8 cellular contexts compared by ENCODE assay signal in genomic region chr15:40743921-40744809, GRCh38. TPM values are rescaled to one million over a fixed set of nuclear protein-coding genes. Genes with fewer than 3 reads are reported as not detected.
DNase-seq lines count a peak whose midpoint lies in the region; ATAC-seq, FAIRE-seq and TF ChIP-seq lines count a peak whose summit lies in the region.

No MANE protein-coding gene starts in this region.

- no peak for TF ChIP-seq EP300 in A549 (IDR thresholded peaks at IDR 0.05)

- 71% methylated on average over 11 of the region's 12 CpGs for WGBS in A549 (ENCODE audit: missing lambda C conversion rate)

- H3K9me3 ChIP-seq in A549 = no peaks in the 10 kb centered on the region

- DNase-seq in A549 (ENCODE audit: low read depth in 1 of 2, low spot score in 1 of 2) (peak in 1 of 2 experiments; percentile 56), HS-5 (ENCODE audit: low read depth) (peak; percentile 68), left ventricle myocardium superior (peak; percentile 58), dedifferentiated amniotic fluid mesenchymal stem cell (ENCODE audit: extremely low spot score) (no peak), hypothalamus (lab: John Stamatoyannopoulos, UW) (no peak)
- peak; percentile 62 for DNase-seq in activated CD8-positive, alpha-beta memory T cell treated with anti-CD3 and anti-CD28 coated beads, Interleukin-2, amount 50 U/mL, for 4 hours
- peak; percentile 49 for DNase-seq in stimulated activated CD8-positive, alpha-beta memory T cell treated with anti-CD3 and anti-CD28 coated beads, Interleukin-7, amount 100 ng/mL, for 24 hours (ENCODE audit: low read depth)

- no peak overlapping the region for H3K4me3 ChIP-seq in A549

- ATAC-seq in A549 (peak; percentile 58 to 75), left ventricle myocardium superior (peak; percentile 79), GM21526 (IDR thresholded peaks at IDR 0.05; ENCODE audit: low FRiP score, unreplicated experiment) (no peak)

- intact Hi-C loops in left ventricle myocardium superior (cut with micrococcal nuclease) = no loop called here

- no peak for TF ChIP-seq RAD21 in A549 (conservative IDR thresholded peaks at IDR 0.05 in 1 of 2, IDR thresholded peaks at IDR 0.05 in 1 of 2)

- POLR2A ChIA-PET in A549 (lab: Yijun Ruan, JAX) = interaction anchor here (1.0 kb wide), 1 partner anchor 150 kb away, joined by 4 read pairs; the partner anchor contains the start of gene VPS18

- H3K4me1 ChIP-seq in A549 = peaks cover 14% of the 10 kb centered on the region

- peak overlapping the region; percentile 43; the same call in 1 of the 3 replicates for H3K4me2 ChIP-seq in A549

- TF ChIP-seq CTCF in A549 (IDR thresholded peaks at IDR 0.05) = no peak

- peak overlapping the region in 1 of 2 experiments; percentile 8; a peak in 2 of 6 replicates for H3K27ac ChIP-seq in A549

- TF ChIP-seq POLR2A in A549 (IDR thresholded peaks at IDR 0.05; ENCODE audit: low read length) = no peak

- no peak for FAIRE-seq in A549 (lab: Jason Lieb, UNC)

- CTCF ChIA-PET in A549 (lab: Yijun Ruan, JAX) = interaction anchor here (0.6 to 2.9 kb wide), 11 partner anchors 8 to 183 kb away, joined by 3 to 15 read pairs (median 4); partner anchors contain the start of gene RHOV

TF ChIP-seq in A549, 52 proteins besides CTCF, POLR2A, EP300 and RAD21 (continues in another document):
- TF ChIP-seq TP53 (CRISPR knock-in tag; IDR thresholded peaks at IDR 0.05) (no peak), NR3C1 (IDR thresholded peaks at IDR 0.05) (no peak), MAZ (IDR thresholded peaks at IDR 0.05; ENCODE audit: borderline replicate concordance, low read depth, low read length) (no peak), RARB (CRISPR knock-in tag; IDR thresholded peaks at IDR 0.05) (no peak), MAX (IDR thresholded peaks at IDR 0.05) (0 out of 2 replicates have a peak, but pooled peaks have one; percentile 31), NFE2L2 (conservative IDR thresholded peaks at IDR 0.05; ENCODE audit: low read length) (no peak), CBX8 (IDR thresholded peaks at IDR 0.05) (no peak), ZSCAN20 (CRISPR knock-in tag; IDR thresholded peaks at IDR 0.05) (no peak), CHD4 (IDR thresholded peaks at IDR 0.05; ENCODE audit: borderline replicate concordance) (no peak), HES2 (IDR thresholded peaks at IDR 0.05) (no peak), SMC3 (IDR thresholded peaks at IDR 0.05) (no peak), RNF2 (IDR thresholded peaks at IDR 0.05; ENCODE audit: borderline replicate concordance, low read depth) (no peak), E2F6 (IDR thresholded peaks at IDR 0.05; ENCODE audit: borderline replicate concordance, low read depth) (no peak), KDM1A (IDR thresholded peaks at IDR 0.05; ENCODE audit: low read depth) (no peak), CHD2 (IDR thresholded peaks at IDR 0.05; ENCODE audit: low read length, partially characterized antibody) (no peak), HOXA7 (CRISPR knock-in tag; IDR thresholded peaks at IDR 0.05) (no peak), JUNB (IDR thresholded peaks at IDR 0.05) (0 out of 2 replicates have a peak, but pooled peaks have one; percentile 13), EHMT2 (IDR thresholded peaks at IDR 0.05; ENCODE audit: low read depth) (no peak), CBX2 (IDR thresholded peaks at IDR 0.05; ENCODE audit: borderline replicate concordance, low read depth) (no peak), PBX3 (IDR thresholded peaks at IDR 0.05) (no peak), HOXB5 (CRISPR knock-in tag; IDR thresholded peaks at IDR 0.05) (no peak), GATA3 (IDR thresholded peaks at IDR 0.05; ENCODE audit: borderline replicate concordance) (no peak), NPAS2 (CRISPR knock-in tag; IDR thresholded peaks at IDR 0.05; ENCODE audit: borderline replicate concordance) (no peak), USF2 (IDR thresholded peaks at IDR 0.05) (no peak), RCOR1 (IDR thresholded peaks at IDR 0.05; ENCODE audit: low read depth, low read length) (no peak), FOXS1 (CRISPR knock-in tag; IDR thresholded peaks at IDR 0.05) (no peak), EHF (CRISPR knock-in tag; IDR thresholded peaks at IDR 0.05) (no peak), KDM5A (IDR thresholded peaks at IDR 0.05) (no peak), ZC3H11A (IDR thresholded peaks at IDR 0.05) (no peak), POLR2AphosphoS2 (conservative IDR thresholded peaks at IDR 0.05; ENCODE audit: low read length) (no peak), MAFK (IDR thresholded peaks at IDR 0.05; ENCODE audit: partially characterized antibody) (peak; percentile 61), ZFP36 (IDR thresholded peaks at IDR 0.05; ENCODE audit: borderline replicate concordance, partially characterized antibody) (no peak), HOXB13 (CRISPR knock-in tag; IDR thresholded peaks at IDR 0.05; ENCODE audit: low read depth) (no peak), PHF8 (IDR thresholded peaks at IDR 0.05; ENCODE audit: borderline replicate concordance, low read depth) (no peak), MYC (IDR thresholded peaks at IDR 0.05; ENCODE audit: borderline replicate concordance, low read length) (no peak), JUN (IDR thresholded peaks at IDR 0.05) (no peak), HDAC2 (IDR thresholded peaks at IDR 0.05) (no peak)

RNA-seq across cellular contexts. Expression of gene RMDN3, which starts 10.9 kb away (rescaled TPM):
- 13.4 and 15.4 TPM in 2 replicates for polyA plus RNA-seq in A549 (2011; rRNA removed)
- polyA plus RNA-seq in A549 (2012; cell fraction: cytosol; rRNA removed) = 15.0 and 15.9 TPM in 2 replicates
- 16.4 and 17.7 TPM in 2 replicates for polyA plus RNA-seq in A549 (2012; cell fraction: nucleus; rRNA removed)
- 16.9 to 17.9 TPM (median 17.2 TPM) in 3 replicates for polyA plus RNA-seq in A549 (2017; fragmentation: RNase III; extraction: RNeasy Plus Mini Kit Qiagen cat#74134 plus additional on column Dnase treatment)
- 6.8 and 7.0 TPM in 2 replicates for polyA minus RNA-seq in A549 (2011; rRNA and poly(A)+ RNA removed)
- 17.9 TPM for total RNA-seq in left ventricle myocardium superior

RNA-seq across cellular contexts. Expression of gene GCHFR, which starts 19.7 kb away (rescaled TPM):
- 6.9 and 7.7 TPM in 2 replicates for polyA plus RNA-seq in A549 (2011; rRNA removed)
- polyA plus RNA-seq in A549 (2012; cell fraction: cytosol; rRNA removed) = 14.0 and 18.1 TPM in 2 replicates
- 8.1 and 8.3 TPM in 2 replicates for polyA plus RNA-seq in A549 (2012; cell fraction: nucleus; rRNA removed)
- polyA plus RNA-seq in A549 (2017; fragmentation: RNase III; extraction: RNeasy Plus Mini Kit Qiagen cat#74134 plus additional on column Dnase treatment) = 6.9 to 9.7 TPM (median 7.7 TPM) in 3 replicates
- polyA minus RNA-seq in A549 (2011; rRNA and poly(A)+ RNA removed) = 1.4 and 3.4 TPM in 2 replicates
- 5.6 TPM for total RNA-seq in left ventricle myocardium superior

RNA-seq across cellular contexts. Expression of gene C15orf62, which starts 25.6 kb away (rescaled TPM):
- 0.10 and 0.11 TPM in 2 replicates for polyA plus RNA-seq in A549 (2011; rRNA removed)
- 0.03 and 0.06 TPM in 2 replicates for polyA plus RNA-seq in A549 (2012; cell fraction: cytosol; rRNA removed)
- 0.10 TPM in 2 replicates for polyA plus RNA-seq in A549 (2012; cell fraction: nucleus; rRNA removed)
- 0.05 to 0.13 TPM (median 0.09 TPM) in 3 replicates for polyA plus RNA-seq in A549 (2017; fragmentation: RNase III; extraction: RNeasy Plus Mini Kit Qiagen cat#74134 plus additional on column Dnase treatment)
- polyA minus RNA-seq in A549 (2011; rRNA and poly(A)+ RNA removed) = 0.12 TPM in 1 of 2 replicates, not detected in the other
- total RNA-seq in left ventricle myocardium superior = not detected

RNA-seq across cellular contexts. Expression of gene RAD51, which starts 49.2 kb away (rescaled TPM):
- polyA plus RNA-seq in A549 (2011; rRNA removed) (11.5 and 12.9 TPM in 2 replicates), A549 (2017; fragmentation: RNase III; extraction: RNeasy Plus Mini Kit Qiagen cat#74134 plus additional on column Dnase treatment) (14.4 to 17.2 TPM (median 16.5 TPM) in 3 replicates)
- polyA plus RNA-seq in A549 (2012; cell fraction: cytosol; rRNA removed) = 13.8 and 15.4 TPM in 2 replicates
- 9.7 and 12.3 TPM in 2 replicates for polyA plus RNA-seq in A549 (2012; cell fraction: nucleus; rRNA removed)
- 14.6 and 17.3 TPM in 2 replicates for polyA minus RNA-seq in A549 (2011; rRNA and poly(A)+ RNA removed)
- total RNA-seq in left ventricle myocardium superior = 1.5 TPM

Comparison
In these comparisons a context has a peak if more than half of its experiments do, and no peak if none do; other contexts are left out.
1. DNase-seq: peak in HS-5 (single experiment), activated CD8-positive, alpha-beta memory T cell treated with anti-CD3 and anti-CD28 coated beads, Interleukin-2, amount 50 U/mL, for 4 hours (single experiment), left ventricle myocardium superior (single experiment) and stimulated activated CD8-positive, alpha-beta memory T cell treated with anti-CD3 and anti-CD28 coated beads, Interleukin-7, amount 100 ng/mL, for 24 hours (single experiment); none in dedifferentiated amniotic fluid mesenchymal stem cell (single experiment) and hypothalamus (0 of 51).